Comparison of ENCODE assay signal across 8 cellular contexts in genomic region chr1:148522561-148523204, GRCh38. TPM values are rescaled to one million over a fixed set of nuclear protein-coding genes. Genes with fewer than 3 reads are reported as not detected.
A peak's percentile ranks its signal among the peaks of the same experiment; 100 is the strongest.
DNase-seq lines count a peak whose midpoint lies in the region; ATAC-seq and TF ChIP-seq lines count a peak whose summit lies in the region.
"Not testable (repeated sequence)": the region's sequence is repeated elsewhere in the genome, so short reads cannot be mapped to it uniquely, and the experiment has no call there.

No MANE protein-coding gene starts in this region.

- peak overlapping the region; percentile 31 for H3K27ac ChIP-seq in AG04450 (ENCODE audit: low read depth, low read length)

- H3K27me3 ChIP-seq in AG04450 (ENCODE audit: control insufficient read depth, insufficient read depth, low read length) = not testable (repeated sequence)

- POLR2A ChIA-PET in AG04450 (lab: Yijun Ruan, JAX) = not testable (repeated sequence)

- ATAC-seq in GM19023 (IDR thresholded peaks at IDR 0.05; ENCODE audit: unreplicated experiment) (peak; percentile 78), HG03108 (IDR thresholded peaks at IDR 0.05; ENCODE audit: unreplicated experiment) (peak; percentile 70)

- DNase-seq in AG04450 (ENCODE audit: low read depth, low spot score) (peak; percentile 96), NCI-H446 treated with DMSO at 0.1 percent for 48 hours (lab: John Stamatoyannopoulos, UW) (peak; percentile 75), cerebellar nuclear complex (lab: John Stamatoyannopoulos, UW) (peak; percentile 22 to 84), kidney tubule cell (ENCODE audit: low spot score) (peak; percentile 99)
- DNase-seq in activated CD4-positive, alpha-beta T cell treated with anti-CD3 and anti-CD28 coated beads for 1 hour = peak; percentile 79
- peak; percentile 81 for DNase-seq in stimulated activated CD4-positive, alpha-beta T cell treated with anti-CD3 and anti-CD28 coated beads, Interleukin-12 subunit alpha, Interleukin-12 subunit beta, amount 100 ng/mL, for 4 hours

- H3K4me3 ChIP-seq in AG04450 (ENCODE audit: low read depth, low read length) = peak overlapping the region; percentile 40

- CTCF ChIA-PET in AG04450 (lab: Charles Lee) = not testable (repeated sequence)

- not testable (repeated sequence) for H3K9me3 ChIP-seq in AG04450 (ENCODE audit: control insufficient read depth, insufficient read depth, low read length)

- TF ChIP-seq CTCF in AG04450 (IDR thresholded peaks at IDR 0.05; ENCODE audit: low read depth, low read length) = not testable (repeated sequence)

RNA-seq across cellular contexts. Expression of gene PPIAL4G, which starts 39.6 kb away (rescaled TPM):
- not detected in 2 replicates for polyA plus RNA-seq in AG04450 (2011; rRNA removed)
- not detected in 2 replicates for polyA minus RNA-seq in AG04450 (2011; rRNA and poly(A)+ RNA removed)

Comparison
In these comparisons a context has a peak if more than half of its experiments do, and no peak if none do; other contexts are left out.
1. Peak in every context shown above with its lines: DNase-seq, ATAC-seq, H3K4me3 ChIP-seq and H3K27ac ChIP-seq.